Comparison of ENCODE assay signal across 8 cellular contexts in the genomic region with DNA sequence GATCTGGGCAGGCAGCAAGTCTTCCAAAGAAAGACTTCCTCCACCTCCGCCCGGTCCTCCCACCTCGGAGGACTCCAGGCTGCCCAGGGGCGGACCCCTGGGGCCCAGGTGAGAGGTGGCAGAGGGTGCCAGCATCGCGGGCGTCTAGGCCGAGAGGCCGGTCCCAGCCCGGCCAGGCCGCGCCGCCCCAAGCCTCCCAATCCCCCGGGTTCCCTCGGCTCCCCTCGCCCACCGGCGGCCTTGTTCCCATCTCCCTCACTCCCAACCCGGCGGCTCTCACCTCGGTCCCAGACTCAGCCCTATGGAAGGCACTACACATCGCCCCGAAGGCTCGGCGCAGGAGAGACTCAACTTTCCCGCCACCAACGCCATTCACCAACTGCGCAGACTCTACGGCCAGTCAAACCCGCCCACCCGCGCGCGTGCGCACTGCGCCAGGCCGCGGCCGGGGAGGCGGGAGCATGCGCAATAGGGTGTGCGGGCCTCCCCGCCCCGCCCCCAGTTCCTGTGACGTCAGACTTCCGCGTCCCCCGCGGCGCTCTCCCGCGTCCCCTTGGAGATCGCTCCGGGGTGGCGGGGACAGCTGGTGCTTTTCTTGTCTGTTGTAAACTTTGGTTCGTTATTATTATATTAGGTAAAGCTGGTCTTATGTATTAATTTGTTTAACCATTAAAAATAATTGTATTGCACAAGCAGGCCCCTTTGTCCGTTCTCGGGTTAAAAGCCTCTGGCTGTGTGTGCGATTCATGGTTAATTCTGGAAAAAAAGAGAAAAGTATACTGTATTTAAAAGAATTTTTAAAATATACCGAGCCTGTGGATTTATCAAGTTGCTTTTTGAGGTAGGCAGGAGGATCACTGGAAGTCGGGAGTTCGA. TPM values are rescaled to one million over a fixed set of nuclear protein-coding genes. Genes with fewer than 3 reads are reported as not detected.
DNase-seq lines count a peak whose midpoint lies in the region; ATAC-seq and TF ChIP-seq lines count a peak whose summit lies in the region.

Gene XRCC2 (minus strand): TSS at position 381 of the 876 bp plus-strand sequence. CDS start 62 bp downstream, at position 319.

- in situ Hi-C loops in mammary epithelial cell (cut with MboI; ENCODE audit: low sequenced_read_pairs in 2 of 2), result no loop called here

- BruUV-seq in mammary epithelial cell (replicated peaks; lab: Mats Ljungman, UMichigan), result TSS peak; percentile 89

- WGBS in mammary epithelial cell (ENCODE audit: low coverage, missing lambda C conversion rate), result 3% methylated on average over 23 of the region's 62 CpGs
- WGBS in smooth muscle cell (ENCODE audit: low lambda C conversion rate), result 5% methylated on average over 56 of the region's 62 CpGs

- TF ChIP-seq CTCF in WERI-Rb-1 (IDR thresholded peaks at IDR 0.05; ENCODE audit: low read depth, low read length) (no peak), mammary epithelial cell (conservative IDR thresholded peaks at IDR 0.05 in 1 of 2, IDR thresholded peaks at IDR 0.05 in 1 of 2; ENCODE audit: extremely low read depth in 1 of 2, insufficient read depth in 1 of 2, low read depth in 1 of 2, low read length in 2 of 2) (no peak), smooth muscle cell (IDR thresholded peaks at IDR 0.05; ENCODE audit: borderline replicate concordance, insufficient read depth, poor library complexity, severe bottlenecking) (no peak)

- H4K20me1 ChIP-seq in mammary epithelial cell (ENCODE audit: insufficient read depth, low read length) (no peaks in the 10 kb centered on the region), smooth muscle cell (ENCODE audit: low read depth) (no peaks in the 10 kb centered on the region)

- peak within 1 kb of the TSS; percentile 59 for H3K4me3 ChIP-seq in WERI-Rb-1 (ENCODE audit: low read depth, low read length)
- peak within 1 kb of the TSS; percentile 72 to 100 (median 94) for H3K4me3 ChIP-seq in mammary epithelial cell (replicated peaks in 1 of 3; ENCODE audit: insufficient read depth in 1 of 3, low read depth in 2 of 3, low read length in 3 of 3)
- peak within 1 kb of the TSS; percentile 75 for H3K4me3 ChIP-seq in smooth muscle cell

- peaks cover 21% of the 10 kb centered on the region for H3K36me3 ChIP-seq in WERI-Rb-1
- peaks cover 2% of the 10 kb centered on the region for H3K36me3 ChIP-seq in mammary epithelial cell (ENCODE audit: insufficient read depth, low read length)
- H3K36me3 ChIP-seq in smooth muscle cell (ENCODE audit: low read depth), result no peaks in the 10 kb centered on the region

- H3K9ac ChIP-seq in mammary epithelial cell (ENCODE audit: insufficient read depth, low read length) (peak within 1 kb of the TSS; percentile 85), smooth muscle cell (ENCODE audit: low read depth) (peak within 1 kb of the TSS; percentile 85)

- H3K27me3 ChIP-seq in WERI-Rb-1 (ENCODE audit: insufficient read depth, low read depth, severe bottlenecking), result no peaks in the 10 kb centered on the region
- no peaks in the 10 kb centered on the region for H3K27me3 ChIP-seq in mammary epithelial cell (ENCODE audit: insufficient read depth, low read length)
- H3K27me3 ChIP-seq in smooth muscle cell (ENCODE audit: low read depth), result no peaks in the 10 kb centered on the region

- H3K27ac ChIP-seq in WERI-Rb-1 (peak within 1 kb of the TSS; percentile 87), mammary epithelial cell (ENCODE audit: insufficient read depth, low read depth, low read length) (peak within 1 kb of the TSS; percentile 91), smooth muscle cell (ENCODE audit: low read depth) (peak within 1 kb of the TSS; percentile 77)

- H3K4me2 ChIP-seq in mammary epithelial cell (ENCODE audit: insufficient read depth, low read depth, low read length), result peak within 1 kb of the TSS; percentile 71
- peak within 1 kb of the TSS; percentile 92 for H3K4me2 ChIP-seq in smooth muscle cell

- DNase-seq in AG08395 (ENCODE audit: low spot score) (peak; percentile 100), NCI-H2227 (lab: John Stamatoyannopoulos, UW; ENCODE audit: unreplicated experiment) (peak; percentile 98), WERI-Rb-1 (peak; percentile 93), mammary epithelial cell (peak; percentile 89), immature natural killer cell (peak; percentile 97), smooth muscle cell (lab: John Stamatoyannopoulos, UW; ENCODE audit: unreplicated experiment) (peak; percentile 92)

- no peaks in the 10 kb centered on the region for H3K36me3 Mint-ChIP-seq in immature natural killer cell

- peak within 1 kb of the TSS; percentile 78 to 97 (median 92) for H3K27ac Mint-ChIP-seq in immature natural killer cell

- dilution Hi-C loops in mammary epithelial cell (cut with HindIII; ENCODE audit: low sequenced_read_pairs), result no loop called here

- peak; percentile 90 for ATAC-seq in GM18909 (IDR thresholded peaks at IDR 0.05; ENCODE audit: poor library complexity, unreplicated experiment)
- ATAC-seq in HG03159 (IDR thresholded peaks at IDR 0.05; ENCODE audit: unreplicated experiment), result peak; percentile 89

- peaks cover 5% of the 10 kb centered on the region for H3K4me1 ChIP-seq in mammary epithelial cell (ENCODE audit: insufficient read depth, low read length)
- peaks cover 11% of the 10 kb centered on the region for H3K4me1 ChIP-seq in smooth muscle cell (ENCODE audit: low read depth)

- H3F3A ChIP-seq in smooth muscle cell (ENCODE audit: low read depth), result no peaks in the 10 kb centered on the region

- H2AFZ ChIP-seq in mammary epithelial cell (ENCODE audit: low read depth, low read length) (peak within 1 kb of the TSS; percentile 97), smooth muscle cell (ENCODE audit: low read depth) (peak within 1 kb of the TSS; percentile 92)

- peak within 1 kb of the TSS; percentile 90 to 100 (median 98) for H3K4me3 Mint-ChIP-seq in immature natural killer cell

- H3K4me1 Mint-ChIP-seq in immature natural killer cell, result peaks cover 12 to 14% of the 10 kb centered on the region in 2 donors

- H3K9me3 Mint-ChIP-seq in immature natural killer cell, result no peaks in the 10 kb centered on the region

- H3K9me3 ChIP-seq in WERI-Rb-1 (ENCODE audit: severe bottlenecking), result no peaks in the 10 kb centered on the region
- no peaks in the 10 kb centered on the region for H3K9me3 ChIP-seq in mammary epithelial cell (replicated peaks; ENCODE audit: insufficient read depth, low read length)
- H3K9me3 ChIP-seq in smooth muscle cell (replicated peaks; ENCODE audit: low read depth), result no peaks in the 10 kb centered on the region

- H3K27me3 Mint-ChIP-seq in immature natural killer cell (ENCODE audit: low read depth in 3 of 3), result peaks cover 8 to 14% (median 10%) of the 10 kb centered on the region in 3 donors

- peaks cover 47% of the 10 kb centered on the region for H3K79me2 ChIP-seq in mammary epithelial cell (ENCODE audit: insufficient read depth, low read length)
- H3K79me2 ChIP-seq in smooth muscle cell (ENCODE audit: low read depth), result peaks cover 31% of the 10 kb centered on the region

- CTCF ChIA-PET in mammary epithelial cell (lab: Charles Lee; ENCODE audit: low non-redundant PET), result no interaction called here

- intact Hi-C loops in mammary epithelial cell (cut with micrococcal nuclease), result loop anchor here (5.0 to 10.0 kb wide), 3 partner anchors 211 to 331 kb away; partner anchors contain the start of gene KMT2C

RNA-seq across cellular contexts. Expression of gene XRCC2, which starts in this region (rescaled TPM):
- total RNA-seq in mammary epithelial cell, result 1 to 10 TPM; 1.2 to 7.6 TPM
- 3.7 TPM for polyA plus RNA-seq in mammary epithelial cell
- polyA minus RNA-seq in mammary epithelial cell, result 7.4 TPM
- polyA plus RNA-seq in immature natural killer cell, result under 1 TPM in 2 of 3 donors, not detected in 1; 0.52 to 0.84 TPM
- 1.8 and 2.3 TPM in 2 replicates for total RNA-seq in smooth muscle cell
- polyA plus RNA-seq in smooth muscle cell, result 0.72 and 1.8 TPM in 2 replicates

Comparison
In these comparisons a context has a peak if more than half of its experiments do, and no peak if none do; other contexts are left out.
1. Peak in every context shown above with its lines: DNase-seq, ATAC-seq, H3K4me3 ChIP-seq and H3K27ac ChIP-seq.
2. Peak in DNase-seq in immature natural killer cell; RNA of the gene not detected or under 1 TPM.